9 cellular contexts compared by ENCODE assay signal in the genomic region with DNA sequence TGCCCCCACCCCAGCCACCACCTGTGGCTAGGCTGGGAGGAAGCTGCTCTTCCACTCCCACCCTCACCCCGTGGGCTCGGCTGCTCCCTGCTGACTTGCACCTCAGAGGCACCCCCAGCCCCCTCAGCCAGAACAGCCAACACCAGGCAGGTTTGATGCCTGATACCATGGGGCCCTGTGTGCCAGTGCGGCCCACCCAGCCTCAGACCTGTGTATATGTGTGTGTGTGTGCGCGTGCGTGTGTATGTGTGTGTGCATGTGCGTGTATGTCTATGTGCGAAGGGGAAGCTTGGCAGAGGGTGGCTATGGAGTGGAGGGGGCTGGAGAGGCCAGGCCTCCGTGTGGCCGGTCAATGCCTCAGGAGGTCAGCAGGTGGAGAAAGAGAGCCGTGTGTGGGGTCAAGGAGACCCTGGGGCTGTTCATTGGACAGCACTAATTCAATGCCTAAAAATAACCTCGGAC. TPM values are rescaled to one million over a fixed set of nuclear protein-coding genes. Genes with fewer than 3 reads are reported as not detected.
DNase-seq lines count a peak whose midpoint lies in the region; ATAC-seq and TF ChIP-seq lines count a peak whose summit lies in the region.
"Had no signal": no experiment of that assay in that cellular context is flagged by ENCODE, and none has a peak within 500 bp of the region (broad histone marks: within the 10 kb centered on the region; RNA-seq: fewer than 3 reads in every experiment).

No MANE protein-coding gene starts in this region.

- no peaks in the 10 kb centered on the region for H3K36me3 ChIP-seq in MG63
- H3K36me3 ChIP-seq: ovary had no signal

- CTCF ChIA-PET in activated CD4-positive, alpha-beta memory T cell treated with anti-CD3 and anti-CD28 coated beads for 36 hours (lab: Charles Lee): no interaction called here

- TF ChIP-seq CTCF in dorsolateral prefrontal cortex (IDR thresholded peaks at IDR 0.05 in 54 of 56, conservative IDR thresholded peaks at IDR 0.05 in 2 of 56; ENCODE audit: low read depth in 1 of 56, partially characterized antibody in 56 of 56) (peak in 54 of 56 donors; percentile 33 to 77 (median 62)), nephron progenitor cell (IDR thresholded peaks at IDR 0.05) (peak; percentile 75)

- H3K9me3 Mint-ChIP-seq in nephron progenitor cell: no peaks in the 10 kb centered on the region
- no peaks in the 10 kb centered on the region for H3K9me3 Mint-ChIP-seq in activated CD4-positive, alpha-beta memory T cell treated with anti-CD3 and anti-CD28 coated beads for 36 hours

- POLR2A ChIA-PET in activated CD4-positive, alpha-beta memory T cell treated with anti-CD3 and anti-CD28 coated beads for 36 hours (lab: Charles Lee): no interaction called here

- peak overlapping the region; percentile 47 for H3K27ac Mint-ChIP-seq in nephron progenitor cell
- H3K27ac Mint-ChIP-seq in activated CD4-positive, alpha-beta memory T cell treated with anti-CD3 and anti-CD28 coated beads for 36 hours: no peak overlapping the region

- H3K36me3 Mint-ChIP-seq in nephron progenitor cell (ENCODE audit: low read depth): no peaks in the 10 kb centered on the region
- no peaks in the 10 kb centered on the region for H3K36me3 Mint-ChIP-seq in activated CD4-positive, alpha-beta memory T cell treated with anti-CD3 and anti-CD28 coated beads for 36 hours

- no peaks in the 10 kb centered on the region for H3K27me3 ChIP-seq in MG63
- H3K27me3 ChIP-seq in dorsolateral prefrontal cortex: no peaks in the 10 kb centered on the region
- H3K27me3 ChIP-seq: ovary had no signal

- peaks cover 8% of the 10 kb centered on the region for H3K27me3 Mint-ChIP-seq in nephron progenitor cell (ENCODE audit: low read depth, poor library complexity)
- H3K27me3 Mint-ChIP-seq in activated CD4-positive, alpha-beta memory T cell treated with anti-CD3 and anti-CD28 coated beads for 36 hours: peaks cover 7% of the 10 kb centered on the region

- H3K4me3 ChIP-seq in MG63 (no peak overlapping the region), dorsolateral prefrontal cortex (no peak overlapping the region)
- H3K4me3 ChIP-seq: ovary had no signal

- intact Hi-C loops in dorsolateral prefrontal cortex (cut with DNase I): loop anchor here (2.0 to 10.0 kb wide), 7 partner anchors 47 to 360 kb away; no protein-coding TSS in a partner anchor
- intact Hi-C loops in activated CD4-positive, alpha-beta memory T cell treated with anti-CD3 and anti-CD28 coated beads for 36 hours (cut with micrococcal nuclease): no loop called here

- H3K4me3 Mint-ChIP-seq in nephron progenitor cell: no peak overlapping the region
- H3K4me3 Mint-ChIP-seq in activated CD4-positive, alpha-beta memory T cell treated with anti-CD3 and anti-CD28 coated beads for 36 hours: no peak overlapping the region

- peaks cover 87% of the 10 kb centered on the region for H3K4me1 Mint-ChIP-seq in nephron progenitor cell
- H3K4me1 Mint-ChIP-seq in activated CD4-positive, alpha-beta memory T cell treated with anti-CD3 and anti-CD28 coated beads for 36 hours (ENCODE audit: low read depth): peaks cover 4% of the 10 kb centered on the region

- H3K9me3 ChIP-seq in MG63: peaks cover 2% of the 10 kb centered on the region; the same call in 1 of the 2 replicates
- H3K9me3 ChIP-seq: ovary had no signal

- peak overlapping the region in 20 of 59 donors; percentile 8 to 97 (median 90) for H3K27ac ChIP-seq in dorsolateral prefrontal cortex
- H3K27ac ChIP-seq: ovary had no signal

- DNase-seq in Daoy (ENCODE audit: low read depth) (peak; percentile 56), MG63 (peak; percentile 32), dorsolateral prefrontal cortex (peak in 2 of 10 donors; percentile 38 to 55), nephron progenitor cell (peak; percentile 68)
- DNase-seq in activated CD4-positive, alpha-beta T cell treated with anti-CD3 and anti-CD28 coated beads for 1 hour: no peak
- no peak for DNase-seq in activated CD4-positive, alpha-beta memory T cell treated with anti-CD3 and anti-CD28 coated beads for 36 hours

- ATAC-seq in GM21737 (IDR thresholded peaks at IDR 0.05; ENCODE audit: unreplicated experiment) (no peak), HG03342 (IDR thresholded peaks at IDR 0.05; ENCODE audit: unreplicated experiment) (no peak)

RNA-seq across cellular contexts. Expression of gene DAB2IP, which starts 16.6 kb away (rescaled TPM):
- 14.3 and 15.9 TPM in 2 replicates for total RNA-seq in Daoy (2014; rRNA removed; shearing (Covaris generic))
- total RNA-seq in MG63 (2014; rRNA removed; shearing (Covaris generic); ENCODE audit: low replicate concordance): 6.8 and 7.3 TPM in 2 replicates
- 100 to 1,000 TPM in 19 of 120 experiments, 10 to 100 TPM in 101; 41.7 to 155 (median 82.0) TPM for total RNA-seq in dorsolateral prefrontal cortex
- not detected for total RNA-seq in activated CD4-positive, alpha-beta memory T cell treated with anti-CD3 and anti-CD28 coated beads for 36 hours

Comparison
In these comparisons a context has a peak if more than half of its experiments do, and no peak if none do; other contexts are left out.
1. DNase-seq: peak in Daoy (single experiment), MG63 (single experiment) and nephron progenitor cell (single experiment); none in activated CD4-positive, alpha-beta T cell treated with anti-CD3 and anti-CD28 coated beads for 1 hour (single experiment) and activated CD4-positive, alpha-beta memory T cell treated with anti-CD3 and anti-CD28 coated beads for 36 hours (single experiment).